Comparison of ENCODE assay signal across 27 cellular contexts in genomic region chr6:87093199-87093598, GRCh38. TPM values are rescaled to one million over a fixed set of nuclear protein-coding genes. Genes with fewer than 3 reads are reported as not detected.
"Had no signal": no experiment of that assay in that cellular context is flagged by ENCODE, and none has a peak within 500 bp of the region (broad histone marks: within the 10 kb centered on the region; RNA-seq: fewer than 3 reads in every experiment).

No MANE protein-coding gene starts in this region.

- H3K36me3 ChIP-seq: ascending aorta, Peyer's patch, SJCRH30 had no signal

- H3K27ac ChIP-seq: ascending aorta, Peyer's patch, RWPE1, SJCRH30 had no signal

- H3K27ac Mint-ChIP-seq: activated CD4-positive, alpha-beta T cell treated with anti-CD3 and anti-CD28 coated beads, Interleukin-2, amount 10 ng/mL, durations not matched to agents 24 days and 14 days; activated CD8-positive, alpha-beta memory T cell treated with anti-CD3 and anti-CD28 coated beads, Interleukin-2, amount 10 ng/mL, durations not matched to agents 7 days and 5 days; activated naive CD4-positive, alpha-beta T cell treated with anti-CD3 and anti-CD28 coated beads, Interleukin-2, amount 50 U/mL, for 72 hours; activated naive CD8-positive, alpha-beta T cell treated with anti-CD3 and anti-CD28 coated beads, Interleukin-2, amount 50 U/mL, for 24 hours; activated T-cell treated with anti-CD3 and anti-CD28 coated beads, Interleukin-2, amount 50 U/mL, for 24 hours; activated T-helper 1 cell treated with anti-CD3 and anti-CD28 coated beads, Interleukin-12 subunit alpha, Interleukin-12 subunit beta, Interleukin-2, Interleukin-4 antibody, amounts not matched to agents 30 ng/mL and 10 ng/mL and 1 ng/mL, durations not matched to agents 14 hours and 24 hours and 36 hours; brain; T-helper 1 cell treated with Interleukin-12 subunit alpha and Interleukin-12 subunit beta and Interleukin-4 antibody, amounts not matched to agents 30 μg/mL and 1 μg/mL, for 36 hours had no signal

- H3K9me3 Mint-ChIP-seq: activated CD4-positive, alpha-beta T cell treated with anti-CD3 and anti-CD28 coated beads, Interleukin-2, amount 10 ng/mL, durations not matched to agents 24 days and 14 days; activated naive CD4-positive, alpha-beta T cell treated with anti-CD3 and anti-CD28 coated beads, Interleukin-2, amount 50 U/mL, for 72 hours; activated naive CD8-positive, alpha-beta T cell treated with anti-CD3 and anti-CD28 coated beads, Interleukin-2, amount 50 U/mL, for 24 hours; activated T-cell treated with anti-CD3 and anti-CD28 coated beads, Interleukin-2, amount 50 U/mL, for 24 hours; activated T-helper 1 cell treated with anti-CD3 and anti-CD28 coated beads, Interleukin-12 subunit alpha, Interleukin-12 subunit beta, Interleukin-2, Interleukin-4 antibody, amounts not matched to agents 30 ng/mL and 10 ng/mL and 1 ng/mL, durations not matched to agents 14 hours and 24 hours and 36 hours; brain; central memory CD8-positive, alpha-beta T cell; T-helper 1 cell treated with Interleukin-12 subunit alpha and Interleukin-12 subunit beta and Interleukin-4 antibody, amounts not matched to agents 30 μg/mL and 1 μg/mL, for 36 hours had no signal

- H3K4me1 Mint-ChIP-seq: activated CD4-positive, alpha-beta T cell treated with anti-CD3 and anti-CD28 coated beads, Interleukin-2, amount 10 ng/mL, durations not matched to agents 24 days and 14 days; brain; central memory CD8-positive, alpha-beta T cell had no signal

- H3K4me3 Mint-ChIP-seq: activated CD4-positive, alpha-beta T cell treated with anti-CD3 and anti-CD28 coated beads, Interleukin-2, amount 10 ng/mL, durations not matched to agents 24 days and 14 days; activated CD8-positive, alpha-beta memory T cell treated with anti-CD3 and anti-CD28 coated beads, Interleukin-2, amount 10 ng/mL, durations not matched to agents 7 days and 5 days; activated naive CD8-positive, alpha-beta T cell treated with anti-CD3 and anti-CD28 coated beads, Interleukin-2, amount 50 U/mL, for 24 hours; activated T-cell treated with anti-CD3 and anti-CD28 coated beads, Interleukin-2, amount 50 U/mL, for 24 hours; activated T-helper 1 cell treated with anti-CD3 and anti-CD28 coated beads, Interleukin-12 subunit alpha, Interleukin-12 subunit beta, Interleukin-2, Interleukin-4 antibody, amounts not matched to agents 30 ng/mL and 10 ng/mL and 1 ng/mL, durations not matched to agents 14 hours and 24 hours and 36 hours; brain; central memory CD8-positive, alpha-beta T cell; T-helper 1 cell treated with Interleukin-12 subunit alpha and Interleukin-12 subunit beta and Interleukin-4 antibody, amounts not matched to agents 30 μg/mL and 1 μg/mL, for 36 hours had no signal

- H3K9me3 ChIP-seq: ascending aorta, Peyer's patch, SJCRH30 had no signal

- H3K4me1 ChIP-seq: ascending aorta, Peyer's patch, SJCRH30 had no signal

- DNase-seq: activated CD4-positive, alpha-beta T cell treated with anti-CD3 and anti-CD28 coated beads, Interleukin-2, amount 10 ng/mL, durations not matched to agents 24 days and 14 days; activated CD4-positive, alpha-beta T cell treated with anti-CD3 and anti-CD28 coated beads, Interleukin-2, amount 50 U/mL, for 48 hours; activated CD4-positive, CD25-positive, alpha-beta regulatory T cell treated with anti-CD3 and anti-CD28 coated beads, Interleukin-2, amount 50 U/mL, for 72 hours; activated CD8-positive, alpha-beta memory T cell treated with anti-CD3 and anti-CD28 coated beads, Interleukin-2, amount 10 ng/mL, durations not matched to agents 7 days and 5 days; activated effector memory CD4-positive, alpha-beta T cell treated with anti-CD3 and anti-CD28 coated beads, Interleukin-2, amount 50 U/mL, for 16 hours; activated naive CD4-positive, alpha-beta T cell treated with Interleukin-2 at 50 U/mL for 16 hours; activated naive CD8-positive, alpha-beta T cell treated with anti-CD3 and anti-CD28 coated beads, Interleukin-2, amount 50 U/mL, for 24 hours; activated T-cell treated with anti-CD3 and anti-CD28 coated beads, Interleukin-2, amount 50 U/mL, for 24 hours; amniotic stem cell; Kasumi-1; NCI-H1092; NCI-H1417; NCI-H1694 treated with DMSO at 0.1 percent for 48 hours; NCI-H2081 treated with DMSO at 0.1 percent for 48 hours; NCI-H446; NCI-H524; Peyer's patch; Right ventricle myocardium superior; SJCRH30 had no signal

- ATAC-seq: activated CD8-positive, alpha-beta memory T cell treated with anti-CD3 and anti-CD28 coated beads, Interleukin-2, amount 10 ng/mL, durations not matched to agents 7 days and 5 days; activated naive CD4-positive, alpha-beta T cell treated with anti-CD3 and anti-CD28 coated beads, Interleukin-2, amount 50 U/mL, for 72 hours; activated naive CD8-positive, alpha-beta T cell treated with anti-CD3 and anti-CD28 coated beads, Interleukin-2, amount 50 U/mL, for 24 hours had no signal

- H3K4me3 ChIP-seq: ascending aorta, Peyer's patch, SJCRH30 had no signal

- H3K27me3 ChIP-seq: ascending aorta, Peyer's patch, SJCRH30 had no signal

- H3K27me3 Mint-ChIP-seq: brain had no signal

- H3K36me3 Mint-ChIP-seq: activated CD8-positive, alpha-beta memory T cell treated with anti-CD3 and anti-CD28 coated beads, Interleukin-2, amount 10 ng/mL, durations not matched to agents 7 days and 5 days; activated naive CD4-positive, alpha-beta T cell treated with anti-CD3 and anti-CD28 coated beads, Interleukin-2, amount 50 U/mL, for 72 hours; brain had no signal

RNA-seq across cellular contexts. Expression of gene CGA, which starts 1.7 kb away (rescaled TPM):
- total RNA-seq: activated CD4-positive, alpha-beta T cell treated with anti-CD3 and anti-CD28 coated beads, Interleukin-2, amount 10 ng/mL, durations not matched to agents 24 days and 14 days; activated CD8-positive, alpha-beta memory T cell treated with anti-CD3 and anti-CD28 coated beads, Interleukin-2, amount 10 ng/mL, durations not matched to agents 7 days and 5 days; activated naive CD4-positive, alpha-beta T cell treated with anti-CD3 and anti-CD28 coated beads, Interleukin-2, amount 50 U/mL, for 72 hours; activated T-helper 1 cell treated with anti-CD3 and anti-CD28 coated beads, Interleukin-12 subunit alpha, Interleukin-12 subunit beta, Interleukin-2, Interleukin-4 antibody, amounts not matched to agents 30 ng/mL and 10 ng/mL and 1 ng/mL, durations not matched to agents 14 hours and 24 hours and 36 hours; ascending aorta; MCF 10A; Peyer's patch; Right ventricle myocardium superior; SJCRH30 had no signal
